ENCODE assay signal across 24 cellular contexts in genomic region chr2:174240097-174240496, GRCh38.
"Had no signal": no experiment of that assay in that cellular context is flagged by ENCODE, and none has a peak within 500 bp of the region (broad histone marks: within the 10 kb centered on the region; RNA-seq: fewer than 3 reads in every experiment).

No MANE protein-coding gene starts in this region.

- H3K4me3 ChIP-seq: ascending aorta, coronary artery, dorsolateral prefrontal cortex had no signal

- H3K27me3 ChIP-seq: ascending aorta, dorsolateral prefrontal cortex had no signal

- H3K9me3 ChIP-seq: ascending aorta had no signal

- DNase-seq: activated CD4-positive, alpha-beta T cell treated with anti-CD3 and anti-CD28 coated beads for 36 hours; activated CD4-positive, alpha-beta T cell treated with anti-CD3 and anti-CD28 coated beads, Interleukin-2, amount 50 U/mL, for 1 hour; activated CD4-positive, alpha-beta T cell treated with anti-CD3 and anti-CD28 coated beads, Interleukin-2, amount 50 U/mL, for 48 hours; activated CD4-positive, CD25-positive, alpha-beta regulatory T cell; activated CD4-positive, CD25-positive, alpha-beta regulatory T cell treated with anti-CD3 and anti-CD28 coated beads, Interleukin-2, amount 50 U/mL, for 72 hours; activated CD8-positive, alpha-beta memory T cell treated with anti-CD3 and anti-CD28 coated beads for 24 hours; activated CD8-positive, alpha-beta T cell treated with anti-CD3 and anti-CD28 coated beads for 36 hours; activated effector memory CD4-positive, alpha-beta T cell treated with Interleukin-2 at 50 U/mL for 16 hours; activated naive CD4-positive, alpha-beta T cell treated with anti-CD3 and anti-CD28 coated beads for 36 hours; activated naive CD8-positive, alpha-beta T cell treated with anti-CD3 and anti-CD28 coated beads, Interleukin-2, amount 10 ng/mL, durations not matched to agents 7 days and 5 days; activated T-cell treated with anti-CD3 and anti-CD28 coated beads, Interleukin-2, amount 50 U/mL, for 4 hours; dorsolateral prefrontal cortex; effector memory CD4-positive, alpha-beta T cell; endodermal cell; foreskin fibroblast; head of caudate nucleus; T-helper 2 cell had no signal

- H3K36me3 ChIP-seq: ascending aorta had no signal

- ATAC-seq: activated CD4-positive, alpha-beta T cell treated with anti-CD3 and anti-CD28 coated beads for 36 hours; activated CD8-positive, alpha-beta T cell treated with anti-CD3 and anti-CD28 coated beads for 36 hours; activated naive CD4-positive, alpha-beta T cell treated with anti-CD3 and anti-CD28 coated beads, Interleukin-2, amount 50 U/mL, for 72 hours; activated T-cell treated with anti-CD3 and anti-CD28 coated beads, Interleukin-2, amount 50 U/mL, for 4 hours; activated T-helper 17 cell treated with anti-CD3 and anti-CD28 coated beads, Interleukin-2, amount 50 U/mL, for 72 hours; esophagus mucosa had no signal

- FAIRE-seq: bronchial epithelial cell, frontal cortex had no signal

- H3K27ac ChIP-seq: ascending aorta, coronary artery, dorsolateral prefrontal cortex had no signal
